Comparison of ENCODE assay signal across 24 cellular contexts in the genomic region with DNA sequence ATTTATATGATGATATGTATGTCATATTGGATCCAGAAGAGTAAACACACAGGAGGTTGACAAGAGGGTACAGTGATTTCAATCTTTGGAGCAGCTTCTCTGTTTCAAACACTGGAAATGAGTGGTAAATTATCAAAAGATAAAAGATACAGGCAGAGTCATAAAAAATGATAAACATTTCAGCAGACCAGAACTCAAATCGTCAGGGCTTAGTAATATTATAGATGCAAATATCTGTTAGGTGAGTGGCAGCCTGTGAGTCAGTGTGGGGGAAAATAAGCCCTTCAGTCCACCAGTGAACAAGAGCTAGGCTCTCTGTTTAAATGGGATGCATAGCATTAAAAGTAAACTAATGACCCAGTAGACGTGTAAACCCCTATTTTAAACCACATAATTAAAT.
DNase-seq lines count a peak whose midpoint lies in the region; ATAC-seq and TF ChIP-seq lines count a peak whose summit lies in the region.
"Had no signal": no experiment of that assay in that cellular context is flagged by ENCODE, and none has a peak within 500 bp of the region (broad histone marks: within the 10 kb centered on the region; RNA-seq: fewer than 3 reads in every experiment).

No MANE protein-coding gene starts in this region.

- peaks cover 5% of the 10 kb centered on the region for H3K9me3 Mint-ChIP-seq in activated T-cell treated with anti-CD3 and anti-CD28 coated beads, Interleukin-2, amount 50 U/mL, for 4 hours
- H3K9me3 Mint-ChIP-seq: activated CD4-positive, alpha-beta T cell treated with anti-CD3 and anti-CD28 coated beads, Interleukin-2, amount 10 ng/mL, durations not matched to agents 24 days and 14 days; activated naive CD4-positive, alpha-beta T cell treated with anti-CD3 and anti-CD28 coated beads, Interleukin-2, amount 50 U/mL, for 24 hours; GM23338; nephron progenitor cell; stimulated activated naive CD8-positive, alpha-beta T cell treated with anti-CD3 and anti-CD28 coated beads, Interleukin-15, Interleukin-2, amounts not matched to agents 100 ng/mL and 50 ng/mL, for 24 hours; T-helper 2 cell treated with Interferon-gamma antibody and Interleukin-4, amounts not matched to agents 5 μg/mL and 100 μg/mL, for 36 hours had no signal

- TF ChIP-seq CTCF in BE2C (IDR thresholded peaks at IDR 0.05; ENCODE audit: low read depth, low read length): no peak

- ATAC-seq in activated T-cell treated with anti-CD3 and anti-CD28 coated beads, Interleukin-2, amount 50 U/mL, for 4 hours: no peak
- no peak for ATAC-seq in GM18511 (IDR thresholded peaks at IDR 0.05; ENCODE audit: unreplicated experiment)
- ATAC-seq in aorta (ENCODE audit: low FRiP score): no peak
- ATAC-seq: activated CD8-positive, alpha-beta memory T cell treated with anti-CD3 and anti-CD28 coated beads, Interleukin-2, amount 10 ng/mL, durations not matched to agents 7 days and 5 days; gastroesophageal sphincter; GM23338; lower lobe of right lung; sciatic nerve had no signal

- H3K36me3 ChIP-seq in BE2C: no peaks in the 10 kb centered on the region
- no peaks in the 10 kb centered on the region for H3K36me3 ChIP-seq in aorta (ENCODE audit: control insufficient read depth in 1 of 2, insufficient read depth in 2 of 2, low read length in 1 of 2)
- H3K36me3 ChIP-seq: ascending aorta, gastroesophageal sphincter, lower lobe of right lung, WERI-Rb-1 had no signal

- WGBS in aorta, 2 donors: 46 to 68% methylated on average over 2 of the region's 2 CpGs

- H3K4me3 Mint-ChIP-seq in activated T-cell treated with anti-CD3 and anti-CD28 coated beads, Interleukin-2, amount 50 U/mL, for 4 hours: no peak overlapping the region
- H3K4me3 Mint-ChIP-seq: activated CD4-positive, alpha-beta T cell treated with anti-CD3 and anti-CD28 coated beads, Interleukin-2, amount 10 ng/mL, durations not matched to agents 24 days and 14 days; activated CD8-positive, alpha-beta memory T cell treated with anti-CD3 and anti-CD28 coated beads, Interleukin-2, amount 10 ng/mL, durations not matched to agents 7 days and 5 days; activated naive CD4-positive, alpha-beta T cell treated with anti-CD3 and anti-CD28 coated beads, Interleukin-2, amount 50 U/mL, for 24 hours; GM23338; nephron progenitor cell; stimulated activated naive CD8-positive, alpha-beta T cell treated with anti-CD3 and anti-CD28 coated beads, Interleukin-15, Interleukin-2, amounts not matched to agents 100 ng/mL and 50 ng/mL, for 24 hours; T-helper 2 cell treated with Interferon-gamma antibody and Interleukin-4, amounts not matched to agents 5 μg/mL and 100 μg/mL, for 36 hours had no signal

- H3K27ac ChIP-seq in aorta (ENCODE audit: low read depth in 1 of 2, low read length in 2 of 2): no peak overlapping the region
- H3K27ac ChIP-seq: ascending aorta, gastroesophageal sphincter, lower lobe of right lung, WERI-Rb-1 had no signal

- H3K4me3 ChIP-seq in BE2C (ENCODE audit: low read depth, low read length) (no peak overlapping the region), aorta (ENCODE audit: low read length in 2 of 2) (no peak overlapping the region)
- H3K4me3 ChIP-seq: ascending aorta, gastroesophageal sphincter, GM23338, lower lobe of right lung had no signal

- no peaks in the 10 kb centered on the region for H3K9me3 ChIP-seq in BE2C
- H3K9me3 ChIP-seq in aorta (ENCODE audit: control insufficient read depth, low read length): no peaks in the 10 kb centered on the region
- H3K9me3 ChIP-seq: ascending aorta, gastroesophageal sphincter, lower lobe of right lung had no signal

- H3K36me3 Mint-ChIP-seq in activated T-cell treated with anti-CD3 and anti-CD28 coated beads, Interleukin-2, amount 50 U/mL, for 4 hours (ENCODE audit: insufficient read depth): no peaks in the 10 kb centered on the region
- H3K36me3 Mint-ChIP-seq: activated CD8-positive, alpha-beta memory T cell treated with anti-CD3 and anti-CD28 coated beads, Interleukin-2, amount 10 ng/mL, durations not matched to agents 7 days and 5 days; activated naive CD4-positive, alpha-beta T cell treated with anti-CD3 and anti-CD28 coated beads, Interleukin-2, amount 50 U/mL, for 24 hours had no signal

- DNase-seq in AG08396 (ENCODE audit: low spot score) (peak; percentile 5), LHCN-M2 (ENCODE audit: low read depth) (peak; percentile 66), astrocyte of the hippocampus (ENCODE audit: low read depth, low spot score) (peak; percentile 33), iris pigment epithelial cell (ENCODE audit: low read depth) (peak; percentile 72), BE2C (no peak), aorta (no peak)
- DNase-seq in activated T-cell treated with anti-CD3 and anti-CD28 coated beads, Interleukin-2, amount 50 U/mL, for 4 hours: no peak
- DNase-seq: activated CD4-positive, alpha-beta T cell treated with anti-CD3 and anti-CD28 coated beads, Interleukin-2, amount 10 ng/mL, durations not matched to agents 24 days and 14 days; activated CD8-positive, alpha-beta memory T cell treated with anti-CD3 and anti-CD28 coated beads, Interleukin-2, amount 10 ng/mL, durations not matched to agents 7 days and 5 days; GDM1; lower lobe of right lung; NCI-H187 treated with DMSO at 0.1 percent for 48 hours; NCI-H748 treated with DMSO at 0.1 percent for 48 hours; nephron progenitor cell; posterior cingulate gyrus; WERI-Rb-1 had no signal

- no peaks in the 10 kb centered on the region for H3K27me3 Mint-ChIP-seq in activated T-cell treated with anti-CD3 and anti-CD28 coated beads, Interleukin-2, amount 50 U/mL, for 4 hours (ENCODE audit: low read depth)
- H3K27me3 Mint-ChIP-seq: activated CD4-positive, alpha-beta T cell treated with anti-CD3 and anti-CD28 coated beads, Interleukin-2, amount 10 ng/mL, durations not matched to agents 24 days and 14 days; activated CD8-positive, alpha-beta memory T cell treated with anti-CD3 and anti-CD28 coated beads, Interleukin-2, amount 10 ng/mL, durations not matched to agents 7 days and 5 days; activated naive CD4-positive, alpha-beta T cell treated with anti-CD3 and anti-CD28 coated beads, Interleukin-2, amount 50 U/mL, for 24 hours; stimulated activated naive CD8-positive, alpha-beta T cell treated with anti-CD3 and anti-CD28 coated beads, Interleukin-15, Interleukin-2, amounts not matched to agents 100 ng/mL and 50 ng/mL, for 24 hours had no signal

- no peaks in the 10 kb centered on the region for H3K27me3 ChIP-seq in BE2C
- no peaks in the 10 kb centered on the region for H3K27me3 ChIP-seq in aorta (ENCODE audit: control insufficient read depth in 1 of 2, insufficient read depth in 2 of 2, low read length in 1 of 2)
- H3K27me3 ChIP-seq: ascending aorta, gastroesophageal sphincter had no signal

- H3K4me1 Mint-ChIP-seq in activated T-cell treated with anti-CD3 and anti-CD28 coated beads, Interleukin-2, amount 50 U/mL, for 4 hours (ENCODE audit: low read depth): no peaks in the 10 kb centered on the region
- H3K4me1 Mint-ChIP-seq: activated CD4-positive, alpha-beta T cell treated with anti-CD3 and anti-CD28 coated beads, Interleukin-2, amount 10 ng/mL, durations not matched to agents 24 days and 14 days; activated CD8-positive, alpha-beta memory T cell treated with anti-CD3 and anti-CD28 coated beads, Interleukin-2, amount 10 ng/mL, durations not matched to agents 7 days and 5 days; activated naive CD4-positive, alpha-beta T cell treated with anti-CD3 and anti-CD28 coated beads, Interleukin-2, amount 50 U/mL, for 24 hours; nephron progenitor cell had no signal

- intact Hi-C loops in aorta (cut with DNase I): no loop called here

- H3K4me1 ChIP-seq in BE2C (no peaks in the 10 kb centered on the region), aorta (ENCODE audit: control insufficient read depth in 1 of 2, insufficient read depth in 2 of 2, low read length in 2 of 2) (no peaks in the 10 kb centered on the region)
- H3K4me1 ChIP-seq: ascending aorta, gastroesophageal sphincter, lower lobe of right lung had no signal

Comparison
In these comparisons a context has a peak if more than half of its experiments do, and no peak if none do; other contexts are left out.
1. DNase-seq: peak in AG08396 (single experiment), LHCN-M2 (single experiment), astrocyte of the hippocampus (single experiment) and iris pigment epithelial cell (single experiment); none in BE2C (single experiment), activated T-cell treated with anti-CD3 and anti-CD28 coated beads, Interleukin-2, amount 50 U/mL, for 4 hours (single experiment) and aorta (0 of 2).